ENCODE assay signal across 8 cellular contexts in the genomic region with DNA sequence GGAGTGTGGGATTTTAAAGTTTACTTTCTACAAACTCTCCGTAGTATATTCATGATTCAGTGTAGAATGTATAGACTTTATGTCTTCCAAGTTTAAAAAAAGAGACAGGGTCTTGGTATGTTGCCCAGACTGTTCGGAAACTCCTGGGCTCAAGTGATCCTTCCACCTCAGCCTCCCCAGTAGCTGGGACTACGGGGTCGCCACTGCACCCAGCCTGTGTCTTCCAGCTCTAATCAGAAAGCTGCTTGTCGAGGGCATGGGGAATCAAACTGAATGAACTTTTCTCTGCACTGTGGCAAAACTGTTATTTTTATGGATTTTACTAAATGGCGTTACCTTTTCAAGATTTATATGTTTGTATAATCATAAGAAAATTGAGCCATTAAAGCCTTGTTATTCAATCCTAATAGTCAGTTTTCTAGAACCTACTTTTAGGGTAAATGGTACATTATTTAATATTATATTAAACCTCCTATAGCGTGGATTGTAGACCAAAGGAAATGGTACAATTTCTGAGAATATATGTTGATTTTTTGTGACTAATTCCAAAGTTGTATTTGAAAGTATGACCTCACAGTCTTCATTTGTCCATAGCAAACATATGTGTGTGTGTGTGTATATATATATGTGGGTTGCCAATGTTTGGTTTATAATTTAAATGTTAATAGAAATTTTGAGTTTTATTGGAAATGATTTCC. TPM values are rescaled to one million over a fixed set of nuclear protein-coding genes. Genes with fewer than 3 reads are reported as not detected.
A peak's percentile ranks its signal among the peaks of the same experiment; 100 is the strongest.
DNase-seq lines count a peak whose midpoint lies in the region; FAIRE-seq and TF ChIP-seq lines count a peak whose summit lies in the region.

No MANE protein-coding gene starts in this region.

- H3K4me1 ChIP-seq in keratinocyte (ENCODE audit: control insufficient read depth, extremely low read depth, insufficient read depth, low read length) (peaks cover 13% of the 10 kb centered on the region), testis (peaks cover 9% of the 10 kb centered on the region)

- peak overlapping the region; percentile 98 for H3K4me3 Mint-ChIP-seq in activated CD4-positive, alpha-beta T cell treated with anti-CD3 and anti-CD28 coated beads, Interleukin-2, amount 10 ng/mL, durations not matched to agents 24 days and 14 days
- peak overlapping the region; percentile 85 for H3K4me3 Mint-ChIP-seq in activated T-helper 2 cell treated with anti-CD3 and anti-CD28 coated beads, Interferon-gamma antibody, Interleukin-2, Interleukin-4, amounts not matched to agents 10 μg/mL and 5 μg/mL and 100 μg/mL, durations not matched to agents 14 hours and 24 hours and 36 hours (ENCODE audit: low read depth)

- H3K4me3 ChIP-seq in keratinocyte (ENCODE audit: control insufficient read depth in 2 of 3, extremely low read depth in 1 of 3, insufficient read depth in 2 of 3, low read depth in 1 of 3, low read length in 3 of 3), result peak overlapping the region; percentile 84 to 93 (median 91)
- H3K4me3 ChIP-seq in testis, result peak overlapping the region; percentile 75

- peaks cover 15% of the 10 kb centered on the region for H3K36me3 Mint-ChIP-seq in activated CD4-positive, alpha-beta T cell treated with anti-CD3 and anti-CD28 coated beads, Interleukin-2, amount 10 ng/mL, durations not matched to agents 24 days and 14 days (ENCODE audit: low read depth)
- peaks cover 13% of the 10 kb centered on the region for H3K36me3 Mint-ChIP-seq in activated T-helper 2 cell treated with anti-CD3 and anti-CD28 coated beads, Interferon-gamma antibody, Interleukin-2, Interleukin-4, amounts not matched to agents 10 μg/mL and 5 μg/mL and 100 μg/mL, durations not matched to agents 14 hours and 24 hours and 36 hours (ENCODE audit: low read depth)

- FAIRE-seq in keratinocyte (lab: Jason Lieb, UNC), result no peak

- H3K9me3 ChIP-seq in keratinocyte (ENCODE audit: control insufficient read depth, low read depth, low read length), result no peaks in the 10 kb centered on the region
- no peaks in the 10 kb centered on the region for H3K9me3 ChIP-seq in testis

- peak overlapping the region; percentile 82 for H3K9ac ChIP-seq in keratinocyte (ENCODE audit: control insufficient read depth, extremely low read depth, insufficient read depth, low read length)

- H3K27me3 Mint-ChIP-seq in activated CD4-positive, alpha-beta T cell treated with anti-CD3 and anti-CD28 coated beads, Interleukin-2, amount 10 ng/mL, durations not matched to agents 24 days and 14 days, result peaks cover 3% of the 10 kb centered on the region
- H3K27me3 Mint-ChIP-seq in activated T-helper 2 cell treated with anti-CD3 and anti-CD28 coated beads, Interferon-gamma antibody, Interleukin-2, Interleukin-4, amounts not matched to agents 10 μg/mL and 5 μg/mL and 100 μg/mL, durations not matched to agents 14 hours and 24 hours and 36 hours (ENCODE audit: low read depth), result no peaks in the 10 kb centered on the region

- dilution Hi-C loops in keratinocyte (cut with MboI; ENCODE audit: extremely low pct_ligation_motif_present, low sequenced_read_pairs), result no loop called here

- H3K79me2 ChIP-seq in keratinocyte (ENCODE audit: control insufficient read depth, insufficient read depth, low read length), result peaks cover 22% of the 10 kb centered on the region

- peak; percentile 70 for DNase-seq in activated CD4-positive, alpha-beta T cell treated with anti-CD3 and anti-CD28 coated beads, Interleukin-2, amount 10 ng/mL, durations not matched to agents 24 days and 14 days
- no peak for DNase-seq in activated CD4-positive, alpha-beta T cell treated with anti-CD3 and anti-CD28 coated beads for 4 hours
- DNase-seq in activated T-helper 2 cell treated with anti-CD3 and anti-CD28 coated beads, Interferon-gamma antibody, Interleukin-2, Interleukin-4, amounts not matched to agents 10 μg/mL and 5 μg/mL and 100 μg/mL, durations not matched to agents 14 hours and 24 hours and 36 hours (ENCODE audit: low spot score), result no peak
- DNase-seq in keratinocyte (ENCODE audit: low read depth, low spot score), result no peak
- DNase-seq in testis, result no peak
- no peak for DNase-seq in kidney glomerular epithelial cell (lab: John Stamatoyannopoulos, UW)
- DNase-seq in NK-92 (lab: John Stamatoyannopoulos, UW; ENCODE audit: unreplicated experiment), result no peak
- no peak for DNase-seq in effector CD8-positive, alpha-beta T cell (lab: John Stamatoyannopoulos, UW)

- peak overlapping the region; percentile 82 for H3K4me2 ChIP-seq in keratinocyte (ENCODE audit: control insufficient read depth, extremely low read depth, insufficient read depth, low read depth, low read length)

- H3K9me3 Mint-ChIP-seq in activated CD4-positive, alpha-beta T cell treated with anti-CD3 and anti-CD28 coated beads, Interleukin-2, amount 10 ng/mL, durations not matched to agents 24 days and 14 days, result no peaks in the 10 kb centered on the region
- H3K9me3 Mint-ChIP-seq in activated T-helper 2 cell treated with anti-CD3 and anti-CD28 coated beads, Interferon-gamma antibody, Interleukin-2, Interleukin-4, amounts not matched to agents 10 μg/mL and 5 μg/mL and 100 μg/mL, durations not matched to agents 14 hours and 24 hours and 36 hours, result no peaks in the 10 kb centered on the region

- peak overlapping the region; percentile 67 for H3K27ac ChIP-seq in keratinocyte (ENCODE audit: control insufficient read depth, insufficient read depth, low read length)
- H3K27ac ChIP-seq in testis, result peak overlapping the region; percentile 51 to 83

- H3K27ac Mint-ChIP-seq in activated CD4-positive, alpha-beta T cell treated with anti-CD3 and anti-CD28 coated beads, Interleukin-2, amount 10 ng/mL, durations not matched to agents 24 days and 14 days, result peak overlapping the region; percentile 89
- H3K27ac Mint-ChIP-seq in activated T-helper 2 cell treated with anti-CD3 and anti-CD28 coated beads, Interferon-gamma antibody, Interleukin-2, Interleukin-4, amounts not matched to agents 10 μg/mL and 5 μg/mL and 100 μg/mL, durations not matched to agents 14 hours and 24 hours and 36 hours, result peak overlapping the region; percentile 77

- peaks cover 25% of the 10 kb centered on the region for H3K4me1 Mint-ChIP-seq in activated CD4-positive, alpha-beta T cell treated with anti-CD3 and anti-CD28 coated beads, Interleukin-2, amount 10 ng/mL, durations not matched to agents 24 days and 14 days
- H3K4me1 Mint-ChIP-seq in activated T-helper 2 cell treated with anti-CD3 and anti-CD28 coated beads, Interferon-gamma antibody, Interleukin-2, Interleukin-4, amounts not matched to agents 10 μg/mL and 5 μg/mL and 100 μg/mL, durations not matched to agents 14 hours and 24 hours and 36 hours (ENCODE audit: low read depth), result peaks cover 24% of the 10 kb centered on the region

- TF ChIP-seq POLR2A in testis (IDR thresholded peaks at IDR 0.05), result no peak

- WGBS in testis, 2 donors, result 18 to 22% methylated on average over 7 of the region's 7 CpGs

- H2AFZ ChIP-seq in keratinocyte (ENCODE audit: control insufficient read depth, low read length), result no peak overlapping the region

- intact Hi-C loops in activated CD4-positive, alpha-beta T cell treated with anti-CD3 and anti-CD28 coated beads, Interleukin-2, amount 10 ng/mL, durations not matched to agents 24 days and 14 days (cut with micrococcal nuclease), result loop anchor here (1.0 to 10.0 kb wide), 5 partner anchors 43 to 1728 kb away; a partner anchor contains a TSS
- intact Hi-C loops in activated T-helper 2 cell treated with anti-CD3 and anti-CD28 coated beads, Interferon-gamma antibody, Interleukin-2, Interleukin-4, amounts not matched to agents 10 μg/mL and 5 μg/mL and 100 μg/mL, durations not matched to agents 14 hours and 24 hours and 36 hours (cut with micrococcal nuclease), result loop anchor here (1.0 to 2.0 kb wide), 2 partner anchors 43 to 352 kb away; a partner anchor contains a TSS
- intact Hi-C loops in testis (cut with DNase I; ENCODE audit: low total_unique reads), result no loop called here

- H3K27me3 ChIP-seq in keratinocyte (ENCODE audit: control insufficient read depth, extremely low read depth, insufficient read depth, low read length), result no peaks in the 10 kb centered on the region
- no peaks in the 10 kb centered on the region for H3K27me3 ChIP-seq in testis

- TF ChIP-seq CTCF in keratinocyte (optimal IDR thresholded peaks at IDR 0.05 in 1 of 3, IDR thresholded peaks at IDR 0.05 in 1 of 3, conservative IDR thresholded peaks at IDR 0.05 in 1 of 3; ENCODE audit: extremely low read depth in 1 of 3, insufficient read depth in 2 of 3, low read length in 3 of 3) (no peak), testis (IDR thresholded peaks at IDR 0.05) (no peak)

- no peaks in the 10 kb centered on the region for H3K9me1 ChIP-seq in keratinocyte (ENCODE audit: control insufficient read depth, extremely low read depth, insufficient read depth, low read length)

- H4K20me1 ChIP-seq in keratinocyte (ENCODE audit: control insufficient read depth, extremely low read depth, insufficient read depth, low read length), result no peaks in the 10 kb centered on the region

- H3K36me3 ChIP-seq in keratinocyte (ENCODE audit: control insufficient read depth in 2 of 2, extremely low read depth in 1 of 2, insufficient read depth in 2 of 2, low read length in 2 of 2) (no peaks in the 10 kb centered on the region), testis (ENCODE audit: low read depth, missing control alignments) (no peaks in the 10 kb centered on the region)

RNA-seq across cellular contexts. Expression of a gene that starts 1.1 kb away (rescaled TPM):
- total RNA-seq in activated CD4-positive, alpha-beta T cell treated with anti-CD3 and anti-CD28 coated beads, Interleukin-2, amount 10 ng/mL, durations not matched to agents 24 days and 14 days, result 20.1 and 21.4 TPM in 2 replicates
- 18.2 and 20.8 TPM in 2 replicates for total RNA-seq in activated T-helper 2 cell treated with anti-CD3 and anti-CD28 coated beads, Interferon-gamma antibody, Interleukin-2, Interleukin-4, amounts not matched to agents 10 μg/mL and 5 μg/mL and 100 μg/mL, durations not matched to agents 14 hours and 24 hours and 36 hours
- polyA plus RNA-seq in keratinocyte (11.2 to 13.6 TPM (median 11.7 TPM) in 3 replicates), testis (ENCODE audit: insufficient read depth, low read depth, low replicate concordance) (10.2 TPM)
- 4.5 TPM for polyA plus RNA-seq in keratinocyte (2011; ENCODE audit: low read depth)
- polyA plus RNA-seq in keratinocyte (2011; cell fraction: cytosol; rRNA removed), result 10.5 and 12.0 TPM in 2 replicates
- 11.2 and 12.2 TPM in 2 replicates for polyA plus RNA-seq in keratinocyte (2011; cell fraction: nucleus; rRNA removed)
- 7.1 and 12.2 TPM in 2 replicates for polyA plus RNA-seq in keratinocyte (2012; ENCODE audit: low replicate concordance)
- polyA minus RNA-seq in keratinocyte, result 2.7 to 3.8 TPM (median 3.1 TPM) in 3 replicates
- polyA minus RNA-seq in keratinocyte (2011; cell fraction: cytosol; rRNA and poly(A)+ RNA removed), result 17.8 TPM
- polyA minus RNA-seq in keratinocyte (2011; cell fraction: nucleus; rRNA and poly(A)+ RNA removed), result 3.9 and 4.3 TPM in 2 replicates
- total RNA-seq in testis, result 10 to 100 TPM; 21.3 to 27.3 TPM

RNA-seq across cellular contexts. Expression of a gene that starts 7.4 kb away (rescaled TPM):
- total RNA-seq in activated CD4-positive, alpha-beta T cell treated with anti-CD3 and anti-CD28 coated beads, Interleukin-2, amount 10 ng/mL, durations not matched to agents 24 days and 14 days, result 51.4 TPM in 2 replicates
- total RNA-seq in activated T-helper 2 cell treated with anti-CD3 and anti-CD28 coated beads, Interferon-gamma antibody, Interleukin-2, Interleukin-4, amounts not matched to agents 10 μg/mL and 5 μg/mL and 100 μg/mL, durations not matched to agents 14 hours and 24 hours and 36 hours, result 46.6 and 49.6 TPM in 2 replicates
- polyA plus RNA-seq in keratinocyte (47.6 to 77.9 TPM (median 50.7 TPM) in 3 replicates), testis (ENCODE audit: insufficient read depth, low read depth, low replicate concordance) (42.9 TPM)
- polyA plus RNA-seq in keratinocyte (2011; ENCODE audit: low read depth), result 45.2 TPM
- 53.6 and 54.4 TPM in 2 replicates for polyA plus RNA-seq in keratinocyte (2011; cell fraction: cytosol; rRNA removed)
- polyA plus RNA-seq in keratinocyte (2011; cell fraction: nucleus; rRNA removed), result 46.9 and 79.1 TPM in 2 replicates
- 42.9 and 49.5 TPM in 2 replicates for polyA plus RNA-seq in keratinocyte (2012; ENCODE audit: low replicate concordance)
- polyA minus RNA-seq in keratinocyte, result 8.9 to 15.7 TPM (median 9.1 TPM) in 3 replicates
- polyA minus RNA-seq in keratinocyte (2011; cell fraction: cytosol; rRNA and poly(A)+ RNA removed), result 18.4 TPM
- 9.8 and 14.8 TPM in 2 replicates for polyA minus RNA-seq in keratinocyte (2011; cell fraction: nucleus; rRNA and poly(A)+ RNA removed)
- total RNA-seq in testis, result 10 to 100 TPM; 40.8 to 60.5 TPM

RNA-seq across cellular contexts. Expression of a gene that starts 23.4 kb away (rescaled TPM):
- total RNA-seq in activated CD4-positive, alpha-beta T cell treated with anti-CD3 and anti-CD28 coated beads, Interleukin-2, amount 10 ng/mL, durations not matched to agents 24 days and 14 days, result 2.1 and 2.8 TPM in 2 replicates
- 3.4 and 5.8 TPM in 2 replicates for total RNA-seq in activated T-helper 2 cell treated with anti-CD3 and anti-CD28 coated beads, Interferon-gamma antibody, Interleukin-2, Interleukin-4, amounts not matched to agents 10 μg/mL and 5 μg/mL and 100 μg/mL, durations not matched to agents 14 hours and 24 hours and 36 hours
- polyA plus RNA-seq in keratinocyte (0.68 to 2.3 TPM (median 1.7 TPM) in 3 replicates), testis (ENCODE audit: insufficient read depth, low read depth, low replicate concordance) (3.5 TPM)
- 42.7 TPM for polyA plus RNA-seq in keratinocyte (2011; ENCODE audit: low read depth)
- polyA plus RNA-seq in keratinocyte (2011; cell fraction: cytosol; rRNA removed), result 0.94 and 5.6 TPM in 2 replicates
- 0.95 and 3.4 TPM in 2 replicates for polyA plus RNA-seq in keratinocyte (2011; cell fraction: nucleus; rRNA removed)
- 2.4 and 565 TPM in 2 replicates for polyA plus RNA-seq in keratinocyte (2012; ENCODE audit: low replicate concordance)
- polyA minus RNA-seq in keratinocyte, result 0.26 to 3.4 TPM (median 0.49 TPM) in 3 replicates
- 29.9 TPM for polyA minus RNA-seq in keratinocyte (2011; cell fraction: cytosol; rRNA and poly(A)+ RNA removed)
- 9.8 and 12.6 TPM in 2 replicates for polyA minus RNA-seq in keratinocyte (2011; cell fraction: nucleus; rRNA and poly(A)+ RNA removed)
- 1 to 10 TPM in 1 of 2 donors, under 1 TPM in 1; 0.19 to 2.1 TPM for total RNA-seq in testis
